Comparison of ENCODE assay signal across 1 cellular context in the genomic region with DNA sequence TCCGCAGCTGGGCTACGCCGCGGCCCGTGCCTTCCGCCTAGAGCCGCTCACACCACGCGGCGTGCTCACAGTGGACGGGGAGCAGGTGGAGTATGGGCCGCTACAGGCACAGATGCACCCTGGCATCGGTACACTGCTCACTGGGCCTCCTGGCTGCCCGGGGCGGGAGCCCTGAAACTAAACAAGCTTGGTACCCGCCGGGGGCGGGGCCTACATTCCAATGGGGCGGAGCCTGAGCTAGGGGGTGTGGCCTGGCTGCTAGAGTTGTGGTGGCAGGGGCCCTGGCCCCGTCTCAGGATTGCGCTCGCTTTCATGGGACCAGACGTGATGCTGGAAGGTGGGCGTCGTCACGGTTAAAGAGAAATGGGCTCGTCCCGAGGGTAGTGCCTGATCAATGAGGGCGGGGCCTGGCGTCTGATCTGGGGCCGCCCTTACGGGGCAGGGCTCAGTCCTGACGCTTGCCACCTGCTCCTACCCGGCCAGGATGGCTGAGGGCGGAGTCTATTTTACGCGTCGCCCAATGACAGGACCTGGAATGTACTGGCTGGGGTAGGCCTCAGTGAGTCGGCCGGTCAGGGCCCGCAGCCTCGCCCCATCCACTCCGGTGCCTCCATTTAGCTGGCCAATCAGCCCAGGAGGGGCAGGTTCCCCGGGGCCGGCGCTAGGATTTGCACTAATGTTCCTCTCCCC.
TF ChIP-seq lines count a peak whose summit lies in the region.

No MANE protein-coding gene starts in this region.

TF ChIP-seq in HCT116, 20 proteins besides CTCF, POLR2A, EP300 and RAD21 (continued from another document):
- TF ChIP-seq TCF7L2 (IDR thresholded peaks at IDR 0.05; ENCODE audit: borderline replicate concordance, extremely low read depth, insufficient read depth, insufficient read length) (peak; percentile 74), SP1 (IDR thresholded peaks at IDR 0.05; ENCODE audit: low read depth) (no peak), CEBPB (IDR thresholded peaks at IDR 0.05; ENCODE audit: low read depth) (no peak), SIN3A (IDR thresholded peaks at IDR 0.05; ENCODE audit: low read depth) (no peak), ATF3 (IDR thresholded peaks at IDR 0.05) (no peak), YY1 (IDR thresholded peaks at IDR 0.05; ENCODE audit: extremely low read depth, insufficient replicate concordance, low read depth, low read length) (peak; percentile 34), EZH2 (IDR thresholded peaks at IDR 0.05) (no peak), JUND (IDR thresholded peaks at IDR 0.05) (no peak), POLR2AphosphoS5 (IDR thresholded peaks at IDR 0.05; ENCODE audit: low read depth, low read length) (peak; percentile 95), ZFX (IDR thresholded peaks at IDR 0.05) (0 out of 2 replicates have a peak, but pooled peaks have one; percentile 2), ZNF274 (IDR thresholded peaks at IDR 0.05; ENCODE audit: low read depth, low read length) (no peak), EGR1 (IDR thresholded peaks at IDR 0.05; ENCODE audit: low read depth) (no peak), CBX3 (IDR thresholded peaks at IDR 0.05; ENCODE audit: low read depth) (no peak), EZH2phosphoT487 (IDR thresholded peaks at IDR 0.05; ENCODE audit: borderline replicate concordance) (no peak), ELF1 (IDR thresholded peaks at IDR 0.05; ENCODE audit: borderline replicate concordance, low read depth) (no peak), SRF (IDR thresholded peaks at IDR 0.05; ENCODE audit: low read depth) (no peak), FOSL1 (IDR thresholded peaks at IDR 0.05; ENCODE audit: low read depth) (no peak)
- TF ChIP-seq, protein P1, sequence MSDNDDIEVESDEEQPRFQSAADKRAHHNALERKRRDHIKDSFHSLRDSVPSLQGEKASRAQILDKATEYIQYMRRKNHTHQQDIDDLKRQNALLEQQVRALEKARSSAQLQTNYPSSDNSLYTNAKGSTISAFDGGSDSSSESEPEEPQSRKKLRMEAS (IDR thresholded peaks at IDR 0.05), result no peak
- TF ChIP-seq, protein P2, sequence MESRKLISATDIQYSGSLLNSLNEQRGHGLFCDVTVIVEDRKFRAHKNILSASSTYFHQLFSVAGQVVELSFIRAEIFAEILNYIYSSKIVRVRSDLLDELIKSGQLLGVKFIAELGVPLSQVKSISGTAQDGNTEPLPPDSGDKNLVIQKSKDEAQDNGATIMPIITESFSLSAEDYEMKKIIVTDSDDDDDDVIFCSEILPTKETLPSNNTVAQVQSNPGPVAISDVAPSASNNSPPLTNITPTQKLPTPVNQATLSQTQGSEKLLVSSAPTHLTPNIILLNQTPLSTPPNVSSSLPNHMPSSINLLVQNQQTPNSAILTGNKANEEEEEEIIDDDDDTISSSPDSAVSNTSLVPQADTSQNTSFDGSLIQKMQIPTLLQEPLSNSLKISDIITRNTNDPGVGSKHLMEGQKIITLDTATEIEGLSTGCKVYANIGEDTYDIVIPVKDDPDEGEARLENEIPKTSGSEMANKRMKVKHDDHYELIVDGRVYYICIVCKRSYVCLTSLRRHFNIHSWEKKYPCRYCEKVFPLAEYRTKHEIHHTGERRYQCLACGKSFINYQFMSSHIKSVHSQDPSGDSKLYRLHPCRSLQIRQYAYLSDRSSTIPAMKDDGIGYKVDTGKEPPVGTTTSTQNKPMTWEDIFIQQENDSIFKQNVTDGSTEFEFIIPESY (IDR thresholded peaks at IDR 0.05; ENCODE audit: extremely low read depth, insufficient replicate concordance, low read length), result peak; percentile 75
TF ChIP-seq in HCT116: peak in this region for 5.
